In the genomic region with DNA sequence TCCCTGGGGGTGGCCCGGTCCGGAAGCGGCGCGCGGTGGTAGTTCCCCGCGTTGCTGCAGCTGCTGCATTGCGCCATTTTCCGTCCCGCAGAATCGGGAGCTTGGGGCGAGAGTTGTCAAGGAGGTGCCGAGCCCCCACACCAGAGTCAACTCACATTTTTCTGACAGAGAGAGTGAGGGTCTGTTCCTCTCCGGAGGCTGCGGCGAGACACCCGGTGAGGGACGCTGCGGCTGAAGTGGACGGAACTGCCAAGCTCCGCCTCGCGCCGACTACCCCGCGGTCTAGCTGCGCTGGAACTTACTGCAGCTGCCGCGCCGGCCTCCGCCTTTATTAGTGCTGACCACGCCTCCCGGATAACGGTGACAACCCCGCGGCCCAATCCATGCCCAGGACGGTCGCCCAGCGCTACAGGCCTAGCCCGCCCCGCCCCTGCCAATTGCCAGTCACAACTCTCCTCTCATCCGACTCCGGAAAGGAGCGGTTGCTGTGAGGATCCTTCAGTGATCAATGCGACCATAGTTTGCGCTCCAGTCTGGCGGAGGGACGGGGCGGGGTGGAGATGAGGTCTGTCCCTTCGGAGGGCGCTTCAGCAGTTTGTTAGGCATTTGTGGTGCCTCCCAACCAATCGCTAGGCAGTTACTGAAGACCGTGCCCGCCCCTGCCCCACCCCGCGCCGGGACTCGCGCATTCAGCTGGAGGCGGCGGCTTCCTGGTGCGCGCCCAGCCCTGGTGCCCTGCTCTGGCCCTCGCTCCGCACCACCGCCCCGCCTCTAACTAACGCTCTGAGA, we compare ENCODE assay signal across 8 cellular contexts. TPM values are rescaled to one million over a fixed set of nuclear protein-coding genes. Genes with fewer than 3 reads are reported as not detected.
DNase-seq lines count a peak whose midpoint lies in the region; ATAC-seq and TF ChIP-seq lines count a peak whose summit lies in the region.

A gene with protein sequence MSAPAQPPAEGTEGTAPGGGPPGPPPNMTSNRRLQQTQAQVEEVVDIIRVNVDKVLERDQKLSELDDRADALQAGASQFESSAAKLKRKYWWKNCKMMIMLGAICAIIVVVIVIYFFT (minus strand): TSS at position 303 of the 789 bp plus-strand sequence. CDS start 146 bp downstream, at position 157.

- H3K4me3 Mint-ChIP-seq in activated CD4-positive, alpha-beta T cell treated with anti-CD3 and anti-CD28 coated beads for 36 hours: peak within 1 kb of the TSS; percentile 91

- H3K36me3 Mint-ChIP-seq in activated CD4-positive, alpha-beta T cell treated with anti-CD3 and anti-CD28 coated beads for 36 hours (ENCODE audit: low read depth): peaks cover 42% of the 10 kb centered on the region

- H3K4me3 ChIP-seq in choroid plexus epithelial cell (ENCODE audit: low read depth, low read length): peak within 1 kb of the TSS; percentile 87

- ATAC-seq in HG03442 (IDR thresholded peaks at IDR 0.05; ENCODE audit: unreplicated experiment): peak; percentile 79
- peak; percentile 91 for ATAC-seq in activated CD4-positive, alpha-beta T cell treated with anti-CD3 and anti-CD28 coated beads for 36 hours

- no peaks in the 10 kb centered on the region for H3K27me3 Mint-ChIP-seq in activated CD4-positive, alpha-beta T cell treated with anti-CD3 and anti-CD28 coated beads for 36 hours

- intact Hi-C loops in activated CD4-positive, alpha-beta T cell treated with anti-CD3 and anti-CD28 coated beads for 36 hours (cut with DNase I, micrococcal nuclease): loop anchor here (1.0 to 2.0 kb wide), 8 partner anchors 8 to 218 kb away; a partner anchor contains a TSS

- peak within 1 kb of the TSS; percentile 82 for H3K27ac Mint-ChIP-seq in activated CD4-positive, alpha-beta T cell treated with anti-CD3 and anti-CD28 coated beads for 36 hours

- no peak for TF ChIP-seq CTCF in choroid plexus epithelial cell (conservative IDR thresholded peaks at IDR 0.05; ENCODE audit: low read depth, low read length)

- POLR2A ChIA-PET in activated CD4-positive, alpha-beta T cell treated with anti-CD3 and anti-CD28 coated beads for 36 hours (lab: Charles Lee): interaction anchor here (0.6 to 4.4 kb wide), 18 partner anchors 9 to 381 kb away, joined by 3 to 46 read pairs (median 6); a partner anchor contains a TSS

- CTCF ChIA-PET in activated CD4-positive, alpha-beta T cell treated with anti-CD3 and anti-CD28 coated beads for 36 hours (lab: Charles Lee): interaction anchor here (0.5 to 5.4 kb wide), 23 partner anchors 10 to 1607 kb away, joined by 3 to 48 read pairs (median 4); a partner anchor contains a TSS

- DNase-seq in Ammon's horn (ENCODE audit: low spot score): peak; percentile 100
- peak; percentile 96 for DNase-seq in GM19238 (ENCODE audit: insufficient read length, low spot score)
- DNase-seq in NCI-H524 (lab: John Stamatoyannopoulos, UW): peak; percentile 88 to 94
- DNase-seq in activated CD4-positive, alpha-beta T cell treated with anti-CD3 and anti-CD28 coated beads for 36 hours: peak; percentile 99
- DNase-seq in choroid plexus epithelial cell (ENCODE audit: low read depth): peak; percentile 97
- DNase-seq in kidney tubule cell (ENCODE audit: low spot score): peak; percentile 95
- peak; percentile 93 to 98 (median 96) for DNase-seq in stimulated activated CD4-positive, alpha-beta T cell treated with anti-CD3 and anti-CD28 coated beads, Interleukin-1b, Interleukin-23, amount 100 ng/mL, for 24 hours (ENCODE audit: low read depth in 4 of 4, low spot score in 1 of 4)

- H3K4me1 Mint-ChIP-seq in activated CD4-positive, alpha-beta T cell treated with anti-CD3 and anti-CD28 coated beads for 36 hours: peaks cover 52% of the 10 kb centered on the region

- no peaks in the 10 kb centered on the region for H3K9me3 Mint-ChIP-seq in activated CD4-positive, alpha-beta T cell treated with anti-CD3 and anti-CD28 coated beads for 36 hours (ENCODE audit: low read depth)

RNA-seq across cellular contexts. Expression of the gene that starts here (rescaled TPM):
- 10 to 100 TPM; 34.5 to 52.3 TPM for total RNA-seq in activated CD4-positive, alpha-beta T cell treated with anti-CD3 and anti-CD28 coated beads for 36 hours

Comparison
In these comparisons a context has a peak if more than half of its experiments do, and no peak if none do; other contexts are left out.
1. Peak in every context shown above with its lines: DNase-seq, ATAC-seq and H3K4me3 ChIP-seq.